Comparison of ENCODE assay signal across 21 cellular contexts in the genomic region with DNA sequence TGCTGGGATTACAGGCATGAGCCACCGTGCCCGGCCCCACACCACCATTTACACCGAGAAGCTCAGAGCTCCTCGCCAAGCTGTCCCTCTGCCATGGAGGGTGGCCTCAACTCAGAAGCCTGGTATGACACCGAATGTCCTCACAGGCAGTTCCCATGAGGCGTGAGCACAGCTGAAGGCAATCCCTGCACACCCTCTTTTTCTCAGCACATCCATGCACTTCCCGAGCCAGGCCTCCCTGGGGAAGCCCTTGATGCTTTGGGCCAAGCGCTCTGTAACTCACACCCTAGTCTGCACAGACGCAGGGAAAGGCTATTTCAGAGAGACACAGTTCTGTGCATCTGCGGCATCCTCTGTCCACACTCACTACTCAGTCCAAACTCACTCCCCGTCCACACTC. TPM values are rescaled to one million over a fixed set of nuclear protein-coding genes. Genes with fewer than 3 reads are reported as not detected.
"Had no signal": no experiment of that assay in that cellular context is flagged by ENCODE, and none has a peak within 500 bp of the region (broad histone marks: within the 10 kb centered on the region; RNA-seq: fewer than 3 reads in every experiment).

No MANE protein-coding gene starts in this region.

- ATAC-seq: activated CD4-positive, CD25-positive, alpha-beta regulatory T cell treated with anti-CD3 and anti-CD28 coated beads, Interleukin-2, amount 50 U/mL, for 24 hours; activated CD8-positive, alpha-beta T cell treated with anti-CD3 and anti-CD28 coated beads, Interleukin-2, amount 10 ng/mL, durations not matched to agents 7 days and 5 days; activated T-helper 17 cell treated with anti-CD3 and anti-CD28 coated beads, Interleukin-2, amount 50 U/mL, for 72 hours; gastroesophageal sphincter; left colon; naive thymus-derived CD4-positive, alpha-beta T cell; SK-N-SH treated with all-trans-retinoic acid at 6 μM for 48 hours; T-cell had no signal

- FAIRE-seq: astrocyte had no signal

- DNase-seq: activated CD4-positive, alpha-beta T cell treated with anti-CD3 and anti-CD28 coated beads, Interleukin-2, amount 10 ng/mL, durations not matched to agents 7 days and 5 days; activated CD8-positive, alpha-beta T cell treated with anti-CD3 and anti-CD28 coated beads, Interleukin-2, amount 10 ng/mL, durations not matched to agents 7 days and 5 days; activated naive CD4-positive, alpha-beta T cell treated with Interleukin-2 at 50 U/mL for 16 hours; activated naive CD8-positive, alpha-beta T cell treated with anti-CD3 and anti-CD28 coated beads for 36 hours; colonic mucosa; heart right ventricle; islet precursor cell; left colon; naive thymus-derived CD4-positive, alpha-beta T cell; stimulated activated CD4-positive, alpha-beta T cell treated with anti-CD3 and anti-CD28 coated beads, Interleukin-4, amount 100 ng/mL, for 1 hour; stimulated activated naive CD4-positive, alpha-beta T cell; T-cell; testis; trophoblast cell had no signal

- H3K27ac Mint-ChIP-seq: activated CD4-positive, alpha-beta T cell treated with anti-CD3 and anti-CD28 coated beads, Interleukin-2, amount 10 ng/mL, durations not matched to agents 7 days and 5 days; activated CD8-positive, alpha-beta T cell treated with anti-CD3 and anti-CD28 coated beads, Interleukin-2, amount 10 ng/mL, durations not matched to agents 7 days and 5 days; activated naive CD8-positive, alpha-beta T cell treated with anti-CD3 and anti-CD28 coated beads for 36 hours; activated T-helper 17 cell treated with anti-CD3 and anti-CD28 coated beads, Interleukin-2, amount 50 U/mL, for 72 hours; naive thymus-derived CD4-positive, alpha-beta T cell; T-cell; T-helper 2 cell treated with Interferon-gamma antibody and Interleukin-4, amounts not matched to agents 5 μg/mL and 100 μg/mL, for 36 hours had no signal

- H3K4me3 Mint-ChIP-seq: activated CD4-positive, alpha-beta T cell treated with anti-CD3 and anti-CD28 coated beads, Interleukin-2, amount 10 ng/mL, durations not matched to agents 7 days and 5 days; activated CD8-positive, alpha-beta T cell treated with anti-CD3 and anti-CD28 coated beads, Interleukin-2, amount 10 ng/mL, durations not matched to agents 7 days and 5 days; activated naive CD8-positive, alpha-beta T cell treated with anti-CD3 and anti-CD28 coated beads for 36 hours; activated T-helper 17 cell treated with anti-CD3 and anti-CD28 coated beads, Interleukin-2, amount 50 U/mL, for 72 hours; central memory CD8-positive, alpha-beta T cell; naive thymus-derived CD4-positive, alpha-beta T cell; T-cell; T-helper 2 cell treated with Interferon-gamma antibody and Interleukin-4, amounts not matched to agents 5 μg/mL and 100 μg/mL, for 36 hours had no signal

- H3K36me3 Mint-ChIP-seq: T-cell had no signal

- H3K27me3 Mint-ChIP-seq: activated CD4-positive, alpha-beta T cell treated with anti-CD3 and anti-CD28 coated beads, Interleukin-2, amount 10 ng/mL, durations not matched to agents 7 days and 5 days; activated naive CD8-positive, alpha-beta T cell treated with anti-CD3 and anti-CD28 coated beads for 36 hours; activated T-helper 17 cell treated with anti-CD3 and anti-CD28 coated beads, Interleukin-2, amount 50 U/mL, for 72 hours had no signal

- H3K4me1 Mint-ChIP-seq: activated CD4-positive, alpha-beta T cell treated with anti-CD3 and anti-CD28 coated beads, Interleukin-2, amount 10 ng/mL, durations not matched to agents 7 days and 5 days; activated naive CD8-positive, alpha-beta T cell treated with anti-CD3 and anti-CD28 coated beads for 36 hours; activated T-helper 17 cell treated with anti-CD3 and anti-CD28 coated beads, Interleukin-2, amount 50 U/mL, for 72 hours; central memory CD8-positive, alpha-beta T cell; naive thymus-derived CD4-positive, alpha-beta T cell; T-cell had no signal

RNA-seq across cellular contexts. Expression of a gene that starts 18.4 kb away (rescaled TPM):
- total RNA-seq: activated CD4-positive, alpha-beta T cell treated with anti-CD3 and anti-CD28 coated beads, Interleukin-2, amount 10 ng/mL, durations not matched to agents 7 days and 5 days; activated CD8-positive, alpha-beta T cell treated with anti-CD3 and anti-CD28 coated beads, Interleukin-2, amount 10 ng/mL, durations not matched to agents 7 days and 5 days; activated naive CD8-positive, alpha-beta T cell treated with anti-CD3 and anti-CD28 coated beads for 36 hours; activated T-helper 17 cell treated with anti-CD3 and anti-CD28 coated beads, Interleukin-2, amount 50 U/mL, for 72 hours; naive thymus-derived CD4-positive, alpha-beta T cell had no signal
